ENCODE assay signal across 36 cellular contexts in genomic region chr17:4120332-4120731, GRCh38.
"Had no signal": no experiment of that assay in that cellular context is flagged by ENCODE, and none has a peak within 500 bp of the region (broad histone marks: within the 10 kb centered on the region; RNA-seq: fewer than 3 reads in every experiment).

No MANE protein-coding gene starts in this region.

- FAIRE-seq: astrocyte, TTC549 had no signal

- H3K4me3 Mint-ChIP-seq: activated B cell treated with CpG ODN at 0.5 μM for 24 hours; activated CD4-positive, alpha-beta memory T cell treated with anti-CD3 and anti-CD28 coated beads for 36 hours; activated CD4-positive, alpha-beta T cell treated with anti-CD3 and anti-CD28 coated beads, Interleukin-2, amount 10 ng/mL, durations not matched to agents 24 days and 14 days; activated CD8-positive, alpha-beta T cell treated with anti-CD3 and anti-CD28 coated beads for 36 hours; activated naive CD4-positive, alpha-beta T cell treated with anti-CD3 and anti-CD28 coated beads for 36 hours; activated naive CD8-positive, alpha-beta T cell treated with anti-CD3 and anti-CD28 coated beads for 36 hours; activated T-cell treated with anti-CD3 and anti-CD28 coated beads, Interleukin-2, amount 50 U/mL, for 4 hours; activated T-cell treated with anti-CD3 and anti-CD28 coated beads, Interleukin-2, amount 50 U/mL, for 72 hours; activated T-helper 1 cell treated with anti-CD3 and anti-CD28 coated beads, Interleukin-12 subunit alpha, Interleukin-12 subunit beta, Interleukin-2, Interleukin-4 antibody, amounts not matched to agents 30 ng/mL and 10 ng/mL and 1 ng/mL, durations not matched to agents 14 hours and 24 hours and 36 hours; activated T-helper 17 cell treated with anti-CD3 and anti-CD28 coated beads, Interleukin-2, amount 50 U/mL, for 72 hours; T-helper 1 cell treated with Interleukin-12 subunit alpha and Interleukin-12 subunit beta and Interleukin-4 antibody, amounts not matched to agents 30 μg/mL and 1 μg/mL, for 36 hours; T-helper 2 cell treated with Interferon-gamma antibody and Interleukin-4, amounts not matched to agents 5 μg/mL and 100 μg/mL, for 36 hours had no signal

- H3K36me3 Mint-ChIP-seq: activated naive CD4-positive, alpha-beta T cell treated with anti-CD3 and anti-CD28 coated beads, Interleukin-2, amount 50 U/mL, for 72 hours had no signal

- H3K27me3 Mint-ChIP-seq: activated B cell treated with CpG ODN at 0.5 μM for 24 hours; activated CD4-positive, alpha-beta memory T cell treated with anti-CD3 and anti-CD28 coated beads for 36 hours; activated CD4-positive, alpha-beta T cell treated with anti-CD3 and anti-CD28 coated beads, Interleukin-2, amount 10 ng/mL, durations not matched to agents 24 days and 14 days; activated CD8-positive, alpha-beta T cell treated with anti-CD3 and anti-CD28 coated beads for 36 hours; activated naive CD8-positive, alpha-beta T cell treated with anti-CD3 and anti-CD28 coated beads for 36 hours; activated T-helper 17 cell treated with anti-CD3 and anti-CD28 coated beads, Interleukin-2, amount 50 U/mL, for 72 hours had no signal

- H3K4me1 ChIP-seq: body of pancreas, breast epithelium had no signal

- ATAC-seq: activated CD8-positive, alpha-beta T cell treated with anti-CD3 and anti-CD28 coated beads for 36 hours; activated naive CD4-positive, alpha-beta T cell treated with anti-CD3 and anti-CD28 coated beads, Interleukin-2, amount 50 U/mL, for 72 hours; activated T-cell treated with anti-CD3 and anti-CD28 coated beads, Interleukin-2, amount 50 U/mL, for 4 hours; activated T-cell treated with anti-CD3 and anti-CD28 coated beads, Interleukin-2, amount 50 U/mL, for 72 hours; activated T-helper 17 cell treated with anti-CD3 and anti-CD28 coated beads, Interleukin-2, amount 50 U/mL, for 72 hours; body of pancreas had no signal

- H3K27me3 ChIP-seq: adrenal gland, body of pancreas, brain microvascular endothelial cell, breast epithelium had no signal

- DNase-seq: activated B cell treated with CpG ODN at 0.5 μM for 24 hours; activated CD4-positive, alpha-beta memory T cell treated with anti-CD3 and anti-CD28 coated beads for 36 hours; activated CD4-positive, alpha-beta T cell treated with anti-CD3 and anti-CD28 coated beads for 4 hours; activated CD4-positive, alpha-beta T cell treated with anti-CD3 and anti-CD28 coated beads, Interleukin-2, amount 10 ng/mL, durations not matched to agents 24 days and 14 days; activated CD4-positive, alpha-beta T cell treated with anti-CD3 and anti-CD28 coated beads, Interleukin-2, amount 50 U/mL, for 1 hour; activated CD4-positive, alpha-beta T cell treated with anti-CD3 and anti-CD28 coated beads, Interleukin-2, amount 50 U/mL, for 4 hours; activated CD4-positive, CD25-positive, alpha-beta regulatory T cell treated with anti-CD3 and anti-CD28 coated beads, Interleukin-2, amount 50 U/mL, for 72 hours; activated CD8-positive, alpha-beta memory T cell treated with anti-CD3 and anti-CD28 coated beads, Interleukin-2, amount 50 U/mL, for 4 hours; activated CD8-positive, alpha-beta T cell treated with anti-CD3 and anti-CD28 coated beads for 36 hours; activated effector memory CD4-positive, alpha-beta T cell treated with anti-CD3 and anti-CD28 coated beads, Interleukin-2, amount 50 U/mL, for 16 hours; activated gamma-delta T cell treated with Interleukin-2 at 50 U/mL for 16 hours; activated naive CD4-positive, alpha-beta T cell; activated naive CD4-positive, alpha-beta T cell treated with anti-CD3 and anti-CD28 coated beads for 36 hours; activated naive CD4-positive, alpha-beta T cell treated with anti-CD3 and anti-CD28 coated beads, Interleukin-2, amount 50 U/mL, for 16 hours; activated naive CD8-positive, alpha-beta T cell treated with anti-CD3 and anti-CD28 coated beads for 36 hours; activated T-cell treated with anti-CD3 and anti-CD28 coated beads for 4 hours; activated T-cell treated with anti-CD3 and anti-CD28 coated beads, Interleukin-2, amount 50 U/mL, for 1 hour; activated T-cell treated with anti-CD3 and anti-CD28 coated beads, Interleukin-2, amount 50 U/mL, for 4 hours; activated T-cell treated with anti-CD3 and anti-CD28 coated beads, Interleukin-2, amount 50 U/mL, for 72 hours; adrenal gland; amniotic stem cell; aorta; body of pancreas; brain microvascular endothelial cell; central memory CD4-positive, alpha-beta T cell; T-helper 2 cell; T-helper 9 cell had no signal

- H3K4me1 Mint-ChIP-seq: activated CD4-positive, alpha-beta T cell treated with anti-CD3 and anti-CD28 coated beads, Interleukin-2, amount 10 ng/mL, durations not matched to agents 24 days and 14 days had no signal

- H3K27ac ChIP-seq: adrenal gland, body of pancreas, brain microvascular endothelial cell, breast epithelium, VCaP had no signal

- H3K9me3 ChIP-seq: adrenal gland, body of pancreas, breast epithelium had no signal

- H3K27ac Mint-ChIP-seq: activated B cell treated with CpG ODN at 0.5 μM for 24 hours; activated CD4-positive, alpha-beta memory T cell treated with anti-CD3 and anti-CD28 coated beads for 36 hours; activated CD4-positive, alpha-beta T cell treated with anti-CD3 and anti-CD28 coated beads, Interleukin-2, amount 10 ng/mL, durations not matched to agents 24 days and 14 days; activated CD8-positive, alpha-beta T cell treated with anti-CD3 and anti-CD28 coated beads for 36 hours; activated naive CD4-positive, alpha-beta T cell treated with anti-CD3 and anti-CD28 coated beads for 36 hours; activated naive CD8-positive, alpha-beta T cell treated with anti-CD3 and anti-CD28 coated beads for 36 hours; activated T-cell treated with anti-CD3 and anti-CD28 coated beads, Interleukin-2, amount 50 U/mL, for 72 hours; activated T-helper 1 cell treated with anti-CD3 and anti-CD28 coated beads, Interleukin-12 subunit alpha, Interleukin-12 subunit beta, Interleukin-2, Interleukin-4 antibody, amounts not matched to agents 30 ng/mL and 10 ng/mL and 1 ng/mL, durations not matched to agents 14 hours and 24 hours and 36 hours; activated T-helper 17 cell treated with anti-CD3 and anti-CD28 coated beads, Interleukin-2, amount 50 U/mL, for 72 hours; T-helper 1 cell treated with Interleukin-12 subunit alpha and Interleukin-12 subunit beta and Interleukin-4 antibody, amounts not matched to agents 30 μg/mL and 1 μg/mL, for 36 hours; T-helper 2 cell treated with Interferon-gamma antibody and Interleukin-4, amounts not matched to agents 5 μg/mL and 100 μg/mL, for 36 hours had no signal

- H3K9me3 Mint-ChIP-seq: activated B cell treated with CpG ODN at 0.5 μM for 24 hours; activated CD4-positive, alpha-beta memory T cell treated with anti-CD3 and anti-CD28 coated beads for 36 hours; activated CD4-positive, alpha-beta T cell treated with anti-CD3 and anti-CD28 coated beads, Interleukin-2, amount 10 ng/mL, durations not matched to agents 24 days and 14 days; activated CD8-positive, alpha-beta T cell treated with anti-CD3 and anti-CD28 coated beads for 36 hours; activated naive CD4-positive, alpha-beta T cell treated with anti-CD3 and anti-CD28 coated beads for 36 hours; activated naive CD4-positive, alpha-beta T cell treated with anti-CD3 and anti-CD28 coated beads, Interleukin-2, amount 50 U/mL, for 72 hours; activated naive CD8-positive, alpha-beta T cell treated with anti-CD3 and anti-CD28 coated beads for 36 hours; activated T-cell treated with anti-CD3 and anti-CD28 coated beads, Interleukin-2, amount 50 U/mL, for 4 hours; activated T-cell treated with anti-CD3 and anti-CD28 coated beads, Interleukin-2, amount 50 U/mL, for 72 hours; activated T-helper 1 cell treated with anti-CD3 and anti-CD28 coated beads, Interleukin-12 subunit alpha, Interleukin-12 subunit beta, Interleukin-2, Interleukin-4 antibody, amounts not matched to agents 30 ng/mL and 10 ng/mL and 1 ng/mL, durations not matched to agents 14 hours and 24 hours and 36 hours; activated T-helper 17 cell treated with anti-CD3 and anti-CD28 coated beads, Interleukin-2, amount 50 U/mL, for 72 hours; T-helper 1 cell treated with Interleukin-12 subunit alpha and Interleukin-12 subunit beta and Interleukin-4 antibody, amounts not matched to agents 30 μg/mL and 1 μg/mL, for 36 hours; T-helper 2 cell treated with Interferon-gamma antibody and Interleukin-4, amounts not matched to agents 5 μg/mL and 100 μg/mL, for 36 hours had no signal

- H3K36me3 ChIP-seq: breast epithelium had no signal

- H3K4me3 ChIP-seq: adrenal gland, body of pancreas, breast epithelium had no signal
